ENCODE assay signal across 8 cellular contexts in genomic region chr3:161034913-161035563, GRCh38.
DNase-seq lines count a peak whose midpoint lies in the region; ATAC-seq and TF ChIP-seq lines count a peak whose summit lies in the region.
"Not testable (repeated sequence)": the region's sequence is repeated elsewhere in the genome, so short reads cannot be mapped to it uniquely, and the experiment has no call there.

No MANE protein-coding gene starts in this region.

- H3K36me3 ChIP-seq in lung (ENCODE audit: control insufficient read depth in 2 of 2, insufficient read depth in 2 of 2, low read length in 2 of 2); testis (ENCODE audit: low read depth, missing control alignments): not testable (repeated sequence)

- intact Hi-C loops in testis (cut with DNase I; ENCODE audit: low total_unique reads), result not testable (repeated sequence)

- not testable (repeated sequence) for H3K9me3 ChIP-seq in lung (ENCODE audit: control insufficient read depth in 2 of 2, insufficient read depth in 1 of 2, low read length in 1 of 2); testis

- not testable (repeated sequence) for TF ChIP-seq POLR2A in testis (IDR thresholded peaks at IDR 0.05)

- TF ChIP-seq CTCF in lung (IDR thresholded peaks at IDR 0.05; ENCODE audit: control extremely low read depth, extremely low read depth); testis (IDR thresholded peaks at IDR 0.05): not testable (repeated sequence)

- H3K27ac ChIP-seq in lung (ENCODE audit: low read depth in 1 of 2, low read length in 1 of 2), result peak overlapping the region in 1 of 2 donors; percentile 40
- peak overlapping the region; percentile 5 to 51 for H3K27ac ChIP-seq in testis

- peak; percentile 81 for ATAC-seq in GM18498 (IDR thresholded peaks at IDR 0.05; ENCODE audit: unreplicated experiment)
- ATAC-seq in GM21367 (IDR thresholded peaks at IDR 0.05; ENCODE audit: unreplicated experiment), result peak; percentile 88
- peak; percentile 83 for ATAC-seq in HG02981 (IDR thresholded peaks at IDR 0.05; ENCODE audit: unreplicated experiment)
- ATAC-seq in lung (ENCODE audit: insufficient read depth, low FRiP score), result peak; percentile 27

- not testable (repeated sequence) for H3K27me3 ChIP-seq in lung (ENCODE audit: control insufficient read depth, insufficient read depth); testis

- not testable (repeated sequence) for H3K4me3 ChIP-seq in lung, testis

- WGBS in lung, 2 donors, result 13 to 29% methylated on average over 5 of the region's 5 CpGs
- WGBS in testis, 2 donors, result 38 to 47% methylated on average over 5 of the region's 5 CpGs

- not testable (repeated sequence) for H3K4me1 ChIP-seq in lung (ENCODE audit: control insufficient read depth in 2 of 2, insufficient read depth in 2 of 2, low read length in 2 of 2); testis

- peak; percentile 89 for DNase-seq in KG1 (lab: John Stamatoyannopoulos, UW)
- peak; percentile 62 for DNase-seq in UCSD-AML1 (lab: John Stamatoyannopoulos, UW; ENCODE audit: unreplicated experiment)
- DNase-seq in amniotic epithelial cell (ENCODE audit: low read depth), result peak; percentile 50
- DNase-seq in lung (ENCODE audit: low spot score), result not testable (repeated sequence)
- DNase-seq in testis, result peak; percentile 16

Comparison
In these comparisons a context has a peak if more than half of its experiments do, and no peak if none do; other contexts are left out.
1. ATAC-seq: peak in every context shown above with its lines; median percentile 88 in GM21367; 83 in HG02981; 81 in GM18498; 27 in lung.